In the genomic region with DNA sequence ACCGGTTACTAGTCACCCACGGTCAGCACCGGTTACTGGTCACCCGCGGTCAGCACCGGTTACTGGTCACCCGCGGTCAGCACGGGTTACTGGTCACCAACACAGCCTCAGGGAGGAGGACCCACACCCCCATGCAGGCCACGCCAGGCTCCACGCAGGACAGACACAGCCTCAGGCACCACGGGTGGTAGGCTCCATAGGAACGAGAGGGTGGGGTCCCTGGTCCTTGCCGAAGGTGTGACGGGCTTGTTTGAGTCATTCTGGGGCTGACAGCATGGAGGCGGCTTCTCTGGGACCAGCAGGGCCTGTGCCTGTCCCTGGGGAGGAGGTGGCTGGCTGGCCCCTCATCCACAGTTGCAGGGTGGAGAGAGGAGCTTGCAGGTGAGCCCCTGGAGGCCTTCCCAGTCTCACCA, we compare ENCODE assay signal across 14 cellular contexts.
"Had no signal": no experiment of that assay in that cellular context is flagged by ENCODE, and none has a peak within 500 bp of the region (broad histone marks: within the 10 kb centered on the region; RNA-seq: fewer than 3 reads in every experiment).

No MANE protein-coding gene starts in this region.

- H3K4me1 Mint-ChIP-seq: activated CD4-positive, alpha-beta T cell treated with anti-CD3 and anti-CD28 coated beads for 36 hours; endodermal cell; stimulated activated naive CD8-positive, alpha-beta T cell treated with anti-CD3 and anti-CD28 coated beads, Interleukin-15, amount 100 ng/mL, for 72 hours had no signal

- H3K9me3 ChIP-seq: left lung, prostate gland, right lobe of liver had no signal

- H3K9me3 Mint-ChIP-seq: activated CD4-positive, alpha-beta memory T cell treated with anti-CD3 and anti-CD28 coated beads for 36 hours; endodermal cell; natural killer cell treated with Interleukin-12 subunit alpha and Interleukin-12 subunit beta and Interleukin-15 and Interleukin-18, amount 100 ng/mL, for 72 hours; stimulated activated naive CD8-positive, alpha-beta T cell treated with anti-CD3 and anti-CD28 coated beads, Interleukin-15, amount 100 ng/mL, for 72 hours; type B pancreatic cell had no signal

- H3K27ac ChIP-seq: breast epithelium, left lung, prostate gland, right lobe of liver had no signal

- H3K4me1 ChIP-seq: breast epithelium, left lung, prostate gland, right lobe of liver had no signal

- FAIRE-seq: islet of Langerhans had no signal

- H3K36me3 ChIP-seq: breast epithelium, left lung, prostate gland, right lobe of liver had no signal

- H3K36me3 Mint-ChIP-seq: activated CD4-positive, alpha-beta memory T cell treated with anti-CD3 and anti-CD28 coated beads for 36 hours; natural killer cell treated with Interleukin-12 subunit alpha and Interleukin-12 subunit beta and Interleukin-15 and Interleukin-18, amount 100 ng/mL, for 72 hours; type B pancreatic cell had no signal

- H3K4me3 ChIP-seq: breast epithelium, left lung, prostate gland, right lobe of liver had no signal

- H3K4me3 Mint-ChIP-seq: activated CD4-positive, alpha-beta memory T cell treated with anti-CD3 and anti-CD28 coated beads for 36 hours; activated CD4-positive, alpha-beta T cell treated with anti-CD3 and anti-CD28 coated beads for 36 hours; endodermal cell; natural killer cell treated with Interleukin-12 subunit alpha and Interleukin-12 subunit beta and Interleukin-15 and Interleukin-18, amount 100 ng/mL, for 72 hours; stimulated activated naive CD8-positive, alpha-beta T cell treated with anti-CD3 and anti-CD28 coated beads, Interleukin-15, amount 100 ng/mL, for 72 hours; type B pancreatic cell had no signal

- H3K27ac Mint-ChIP-seq: activated CD4-positive, alpha-beta memory T cell treated with anti-CD3 and anti-CD28 coated beads for 36 hours; activated CD4-positive, alpha-beta T cell treated with anti-CD3 and anti-CD28 coated beads for 36 hours; endodermal cell; natural killer cell treated with Interleukin-12 subunit alpha and Interleukin-12 subunit beta and Interleukin-15 and Interleukin-18, amount 100 ng/mL, for 72 hours; stimulated activated naive CD8-positive, alpha-beta T cell treated with anti-CD3 and anti-CD28 coated beads, Interleukin-15, amount 100 ng/mL, for 72 hours; type B pancreatic cell had no signal

- DNase-seq: activated CD4-positive, alpha-beta memory T cell treated with anti-CD3 and anti-CD28 coated beads for 36 hours; activated CD4-positive, alpha-beta T cell treated with anti-CD3 and anti-CD28 coated beads for 36 hours; activated naive CD4-positive, alpha-beta T cell treated with Interleukin-2 at 50 U/mL for 16 hours; endodermal cell; nucleus accumbens; right lobe of liver; stimulated activated CD4-positive, alpha-beta T cell treated with anti-CD3 and anti-CD28 coated beads, Interleukin-1b, Interleukin-23, amount 100 ng/mL, for 48 hours; stimulated activated naive CD8-positive, alpha-beta T cell treated with anti-CD3 and anti-CD28 coated beads, Interleukin-15, amount 100 ng/mL, for 72 hours had no signal

- H3K27me3 ChIP-seq: right lobe of liver had no signal
